20 cellular contexts compared by ENCODE assay signal in genomic region chr11:11146830-11147229, GRCh38.
"Had no signal": no experiment of that assay in that cellular context is flagged by ENCODE, and none has a peak within 500 bp of the region (broad histone marks: within the 10 kb centered on the region; RNA-seq: fewer than 3 reads in every experiment).

No MANE protein-coding gene starts in this region.

- H3K36me3 ChIP-seq: cardiac muscle cell, thyroid gland had no signal

- H3K4me3 ChIP-seq: body of pancreas, cardiac muscle cell, mucosa of descending colon, thyroid gland had no signal

- H3K9me3 ChIP-seq: body of pancreas, mucosa of descending colon, thyroid gland had no signal

- ATAC-seq: activated CD4-positive, CD25-positive, alpha-beta regulatory T cell treated with anti-CD3 and anti-CD28 coated beads, Interleukin-2, amount 50 U/mL, for 24 hours; activated CD8-positive, alpha-beta memory T cell treated with anti-CD3 and anti-CD28 coated beads, Interleukin-2, amount 10 ng/mL, durations not matched to agents 7 days and 5 days; activated CD8-positive, alpha-beta T cell treated with anti-CD3 and anti-CD28 coated beads for 36 hours; body of pancreas; mucosa of descending colon had no signal

- H3K4me1 ChIP-seq: body of pancreas had no signal

- H3K27me3 ChIP-seq: body of pancreas, cardiac muscle cell, thyroid gland had no signal

- H3K27ac ChIP-seq: cardiac muscle cell, VCaP had no signal

- DNase-seq: activated CD4-positive, alpha-beta T cell treated with anti-CD3 and anti-CD28 coated beads, Interleukin-2, amount 10 ng/mL, durations not matched to agents 7 days and 5 days; activated CD8-positive, alpha-beta memory T cell treated with anti-CD3 and anti-CD28 coated beads, Interleukin-2, amount 10 ng/mL, durations not matched to agents 7 days and 5 days; activated CD8-positive, alpha-beta T cell treated with anti-CD3 and anti-CD28 coated beads for 36 hours; activated effector memory CD4-positive, alpha-beta T cell treated with anti-CD3 and anti-CD28 coated beads, Interleukin-2, amount 50 U/mL, for 16 hours; activated naive CD4-positive, alpha-beta T cell treated with anti-CD3 and anti-CD28 coated beads, Interleukin-2, amount 10 ng/mL, durations not matched to agents 7 days and 5 days; activated T-cell treated with anti-CD3 and anti-CD28 coated beads for 4 hours; body of pancreas; effector CD4-positive, alpha-beta T cell; erythroblast; mesenchymal stem cell; mucosa of descending colon; occipital lobe; posterior cingulate gyrus; retina; stimulated activated CD4-positive, alpha-beta T cell treated with anti-CD3 and anti-CD28 coated beads, Interleukin-4, amount 100 ng/mL, for 24 hours; stimulated activated naive CD4-positive, alpha-beta T cell treated with Interleukin-2 at 50 U/mL for 16 hours; thyroid gland had no signal
